ENCODE assay signal across 34 cellular contexts in genomic region chr3:68151359-68151758, GRCh38.
"Had no signal": no experiment of that assay in that cellular context is flagged by ENCODE, and none has a peak within 500 bp of the region (broad histone marks: within the 10 kb centered on the region; RNA-seq: fewer than 3 reads in every experiment).

No MANE protein-coding gene starts in this region.

- H3K4me1 ChIP-seq: esophagus muscularis mucosa, foreskin keratinocyte, gastrocnemius medialis, heart right ventricle had no signal

- ATAC-seq: activated CD4-positive, CD25-positive, alpha-beta regulatory T cell treated with anti-CD3 and anti-CD28 coated beads, Interleukin-2, amount 50 U/mL, for 24 hours; activated CD8-positive, alpha-beta memory T cell treated with anti-CD3 and anti-CD28 coated beads, Interleukin-2, amount 10 ng/mL, durations not matched to agents 7 days and 5 days; activated CD8-positive, alpha-beta T cell treated with anti-CD3 and anti-CD28 coated beads, Interleukin-2, amount 10 ng/mL, durations not matched to agents 7 days and 5 days; effector memory CD8-positive, alpha-beta T cell; foreskin keratinocyte; gastrocnemius medialis; heart right ventricle had no signal

- H2AFZ ChIP-seq: hepatocyte had no signal

- H3K36me3 Mint-ChIP-seq: activated CD8-positive, alpha-beta memory T cell treated with anti-CD3 and anti-CD28 coated beads, Interleukin-2, amount 10 ng/mL, durations not matched to agents 7 days and 5 days had no signal

- H3K27ac Mint-ChIP-seq: activated B cell treated with CpG ODN at 0.5 μM for 24 hours; activated CD8-positive, alpha-beta memory T cell treated with anti-CD3 and anti-CD28 coated beads, Interleukin-2, amount 10 ng/mL, durations not matched to agents 7 days and 5 days; activated CD8-positive, alpha-beta T cell treated with anti-CD3 and anti-CD28 coated beads, Interleukin-2, amount 10 ng/mL, durations not matched to agents 7 days and 5 days; activated naive CD4-positive, alpha-beta T cell treated with anti-CD3 and anti-CD28 coated beads for 36 hours; activated naive CD8-positive, alpha-beta T cell; activated T-helper 1 cell treated with anti-CD3 and anti-CD28 coated beads, Interleukin-12 subunit alpha, Interleukin-12 subunit beta, Interleukin-2, Interleukin-4 antibody, amounts not matched to agents 30 ng/mL and 10 ng/mL and 1 ng/mL, durations not matched to agents 14 hours and 24 hours and 36 hours; activated T-helper 2 cell treated with anti-CD3 and anti-CD28 coated beads, Interferon-gamma antibody, Interleukin-2, Interleukin-4, amounts not matched to agents 10 μg/mL and 5 μg/mL and 100 μg/mL, durations not matched to agents 14 hours and 24 hours and 36 hours; effector memory CD8-positive, alpha-beta T cell; T-helper 1 cell treated with Interleukin-12 subunit alpha and Interleukin-12 subunit beta and Interleukin-4 antibody, amounts not matched to agents 30 μg/mL and 1 μg/mL, for 36 hours had no signal

- H3K9me3 ChIP-seq: esophagus muscularis mucosa, gastrocnemius medialis, heart right ventricle had no signal

- H3K4me2 ChIP-seq: hepatocyte had no signal

- H3K36me3 ChIP-seq: brain microvascular endothelial cell, esophagus muscularis mucosa, gastrocnemius medialis, heart right ventricle, WERI-Rb-1 had no signal

- FAIRE-seq: astrocyte, bronchial epithelial cell had no signal

- H3K27me3 ChIP-seq: brain microvascular endothelial cell, esophagus muscularis mucosa, foreskin keratinocyte, gastrocnemius medialis, hepatocyte had no signal

- H3K4me1 Mint-ChIP-seq: activated B cell treated with CpG ODN at 0.5 μM for 24 hours; activated CD8-positive, alpha-beta memory T cell treated with anti-CD3 and anti-CD28 coated beads, Interleukin-2, amount 10 ng/mL, durations not matched to agents 7 days and 5 days had no signal

- H3K4me3 ChIP-seq: coronary artery, esophagus muscularis mucosa, gastrocnemius medialis, heart right ventricle, hepatocyte had no signal

- H3K27ac ChIP-seq: brain microvascular endothelial cell, coronary artery, esophagus muscularis mucosa, foreskin keratinocyte, gastrocnemius medialis, heart right ventricle, hepatocyte, WERI-Rb-1 had no signal

- DNase-seq: activated B cell treated with CpG ODN at 0.5 μM for 24 hours; activated CD4-positive, alpha-beta T cell treated with anti-CD3 and anti-CD28 coated beads for 48 hours; activated CD4-positive, alpha-beta T cell treated with anti-CD3 and anti-CD28 coated beads, Interleukin-2, amount 50 U/mL, for 1 hour; activated CD4-positive, alpha-beta T cell treated with anti-CD3 and anti-CD28 coated beads, Interleukin-2, amount 50 U/mL, for 48 hours; activated CD8-positive, alpha-beta memory T cell treated with anti-CD3 and anti-CD28 coated beads, Interleukin-2, amount 10 ng/mL, durations not matched to agents 7 days and 5 days; activated CD8-positive, alpha-beta memory T cell treated with anti-CD3 and anti-CD28 coated beads, Interleukin-2, amount 50 U/mL, for 4 hours; activated CD8-positive, alpha-beta T cell treated with anti-CD3 and anti-CD28 coated beads, Interleukin-2, amount 10 ng/mL, durations not matched to agents 7 days and 5 days; activated effector memory CD4-positive, alpha-beta T cell treated with anti-CD3 and anti-CD28 coated beads, Interleukin-2, amount 50 U/mL, for 16 hours; activated naive CD4-positive, alpha-beta T cell treated with anti-CD3 and anti-CD28 coated beads for 36 hours; activated T-cell treated with anti-CD3 and anti-CD28 coated beads, Interleukin-2, amount 50 U/mL, for 1 hour; activated T-cell treated with anti-CD3 and anti-CD28 coated beads, Interleukin-2, amount 50 U/mL, for 48 hours; amniotic stem cell; anterior cingulate cortex; brain microvascular endothelial cell; dermis blood vessel endothelial cell; effector CD4-positive, alpha-beta T cell; effector memory CD8-positive, alpha-beta T cell; erythroblast; foreskin keratinocyte; gastrocnemius medialis; heart right ventricle; T-helper 9 cell; WERI-Rb-1 had no signal

- H3K27me3 Mint-ChIP-seq: activated B cell treated with CpG ODN at 0.5 μM for 24 hours; activated CD8-positive, alpha-beta memory T cell treated with anti-CD3 and anti-CD28 coated beads, Interleukin-2, amount 10 ng/mL, durations not matched to agents 7 days and 5 days; activated naive CD8-positive, alpha-beta T cell; central memory CD8-positive, alpha-beta T cell; effector memory CD8-positive, alpha-beta T cell had no signal

- H3K9me3 Mint-ChIP-seq: activated B cell treated with CpG ODN at 0.5 μM for 24 hours; activated T-helper 1 cell treated with anti-CD3 and anti-CD28 coated beads, Interleukin-12 subunit alpha, Interleukin-12 subunit beta, Interleukin-2, Interleukin-4 antibody, amounts not matched to agents 30 ng/mL and 10 ng/mL and 1 ng/mL, durations not matched to agents 14 hours and 24 hours and 36 hours; activated T-helper 2 cell treated with anti-CD3 and anti-CD28 coated beads, Interferon-gamma antibody, Interleukin-2, Interleukin-4, amounts not matched to agents 10 μg/mL and 5 μg/mL and 100 μg/mL, durations not matched to agents 14 hours and 24 hours and 36 hours had no signal

- H3K4me3 Mint-ChIP-seq: activated B cell treated with CpG ODN at 0.5 μM for 24 hours; activated CD8-positive, alpha-beta memory T cell treated with anti-CD3 and anti-CD28 coated beads, Interleukin-2, amount 10 ng/mL, durations not matched to agents 7 days and 5 days; activated CD8-positive, alpha-beta T cell treated with anti-CD3 and anti-CD28 coated beads, Interleukin-2, amount 10 ng/mL, durations not matched to agents 7 days and 5 days; activated naive CD4-positive, alpha-beta T cell treated with anti-CD3 and anti-CD28 coated beads for 36 hours; activated naive CD8-positive, alpha-beta T cell; activated T-helper 1 cell treated with anti-CD3 and anti-CD28 coated beads, Interleukin-12 subunit alpha, Interleukin-12 subunit beta, Interleukin-2, Interleukin-4 antibody, amounts not matched to agents 30 ng/mL and 10 ng/mL and 1 ng/mL, durations not matched to agents 14 hours and 24 hours and 36 hours; central memory CD8-positive, alpha-beta T cell; effector memory CD8-positive, alpha-beta T cell; T-helper 1 cell treated with Interleukin-12 subunit alpha and Interleukin-12 subunit beta and Interleukin-4 antibody, amounts not matched to agents 30 μg/mL and 1 μg/mL, for 36 hours had no signal
